ENCODE assay signal across 1 cellular context in genomic region chr10:119726291-119727261, GRCh38.
TF ChIP-seq lines count a peak whose summit lies in the region.

No MANE protein-coding gene starts in this region.

TF ChIP-seq in K562, 482 proteins besides CTCF, POLR2A, EP300 and RAD21 (continued from another document and continues in another):
- TF ChIP-seq ZNF407 (IDR thresholded peaks at IDR 0.05; ENCODE audit: low read depth) (no peak), TRIM25 (IDR thresholded peaks at IDR 0.05; ENCODE audit: borderline replicate concordance) (no peak), HDAC1 (IDR thresholded peaks at IDR 0.05) (no peak), GATA2 (CRISPR knock-in tag; IDR thresholded peaks at IDR 0.05) (no peak), STAT5B (CRISPR knock-in tag; IDR thresholded peaks at IDR 0.05) (no peak), ZBTB7A (IDR thresholded peaks at IDR 0.05; ENCODE audit: borderline replicate concordance, control insufficient read depth, low read depth, low read length) (peak; percentile 76; the same call in 1 of the 2 replicates), CHD7 (IDR thresholded peaks at IDR 0.05; ENCODE audit: low read depth, low read length) (no peak), ZNF324 (CRISPR knock-in tag; IDR thresholded peaks at IDR 0.05) (no peak), TRIM28 (IDR thresholded peaks at IDR 0.05) (peak; percentile 51; the same call in 1 of the 2 replicates), ZNF318 (IDR thresholded peaks at IDR 0.05; ENCODE audit: borderline replicate concordance in 1 of 2, low read depth in 1 of 2) (no peak), ZNF589 (CRISPR knock-in tag; IDR thresholded peaks at IDR 0.05; ENCODE audit: low read depth) (no peak), ZNF639 (CRISPR knock-in tag; conservative IDR thresholded peaks at IDR 0.05 in 1 of 2, IDR thresholded peaks at IDR 0.05 in 1 of 2) (peak in 1 of 2 experiments; percentile 10; a peak in 1 of 4 replicates), STAT5A (IDR thresholded peaks at IDR 0.05; ENCODE audit: borderline replicate concordance, low read length) (no peak), ZNF316 (IDR thresholded peaks at IDR 0.05) (peak; percentile 64), ARHGAP35 (IDR thresholded peaks at IDR 0.05; ENCODE audit: partially characterized antibody) (no peak), ZBTB17 (CRISPR knock-in tag; IDR thresholded peaks at IDR 0.05) (no peak)
